8 cellular contexts compared by ENCODE assay signal in genomic region chr5:120655828-120656435, GRCh38.
A peak's percentile ranks its signal among the peaks of the same experiment; 100 is the strongest.
DNase-seq lines count a peak whose midpoint lies in the region; ATAC-seq, FAIRE-seq and TF ChIP-seq lines count a peak whose summit lies in the region.

No MANE protein-coding gene starts in this region.

- ATAC-seq in HG02798 (IDR thresholded peaks at IDR 0.05; ENCODE audit: poor library complexity, unreplicated experiment): peak; percentile 78

- no peak overlapping the region for H2AFZ ChIP-seq in OCI-LY1 (ENCODE audit: low read length)

- peak; percentile 80 for TF ChIP-seq CTCF in A673 (conservative IDR thresholded peaks at IDR 0.05; ENCODE audit: low read depth, low read length)
- peak; percentile 37 for TF ChIP-seq CTCF in OCI-LY1 (IDR thresholded peaks at IDR 0.05; ENCODE audit: low read length)
- peak; percentile 65 for TF ChIP-seq CTCF in fibroblast of the aortic adventitia (IDR thresholded peaks at IDR 0.05; ENCODE audit: insufficient read depth, low read length)

- CTCF ChIA-PET in A673 (lab: Charles Lee): no interaction called here

- intact Hi-C loops in A673 (cut with micrococcal nuclease; ENCODE audit: unreplicated experiment): loop anchor here (2.0 to 5.0 kb wide), 3 partner anchors 147 to 1293 kb away; no protein-coding TSS in a partner anchor

- H3K4me3 ChIP-seq in A673 (ENCODE audit: low read depth, low read length, poor library complexity, severe bottlenecking) (no peak overlapping the region), OCI-LY1 (ENCODE audit: low read depth, low read length, poor library complexity, severe bottlenecking) (no peak overlapping the region), fibroblast of the aortic adventitia (ENCODE audit: low read depth, low read length) (no peak overlapping the region)

- H3K27me3 ChIP-seq in A673 (replicated peaks; ENCODE audit: insufficient read depth, low read depth, low read length, poor library complexity) (no peaks in the 10 kb centered on the region), OCI-LY1 (ENCODE audit: insufficient read depth, low read length) (no peaks in the 10 kb centered on the region)

- no peaks in the 10 kb centered on the region for H3K9me3 ChIP-seq in A673 (ENCODE audit: low read depth, low read length, poor library complexity, severe bottlenecking)
- H3K9me3 ChIP-seq in OCI-LY1 (ENCODE audit: low read length): no peaks in the 10 kb centered on the region

- H3K36me3 ChIP-seq in A673 (ENCODE audit: insufficient read depth, low read length, poor library complexity, severe bottlenecking) (no peaks in the 10 kb centered on the region), OCI-LY1 (ENCODE audit: insufficient read depth, low read length) (no peaks in the 10 kb centered on the region)

- no peaks in the 10 kb centered on the region for H3K79me2 ChIP-seq in OCI-LY1 (ENCODE audit: insufficient read depth, low read length)

- H3K4me2 ChIP-seq in OCI-LY1 (ENCODE audit: low read length): no peak overlapping the region

- POLR2A ChIA-PET in A673 (lab: Charles Lee; ENCODE audit: low non-redundant PET): no interaction called here

- no peak overlapping the region for H3K27ac ChIP-seq in A673 (ENCODE audit: low read depth, low read length, poor library complexity, severe bottlenecking)
- no peak overlapping the region for H3K27ac ChIP-seq in OCI-LY1 (ENCODE audit: low read depth, low read length, poor library complexity, severe bottlenecking)

- no peaks in the 10 kb centered on the region for H3K4me1 ChIP-seq in A673 (ENCODE audit: insufficient read depth, low read length, poor library complexity, severe bottlenecking)
- H3K4me1 ChIP-seq in OCI-LY1 (ENCODE audit: insufficient read depth, low read length, severe bottlenecking): no peaks in the 10 kb centered on the region

- H3F3A ChIP-seq in OCI-LY1 (ENCODE audit: insufficient read depth, low read length): no peaks in the 10 kb centered on the region

- H3K9ac ChIP-seq in OCI-LY1 (ENCODE audit: low read length): no peak overlapping the region

- no peaks in the 10 kb centered on the region for H4K20me1 ChIP-seq in OCI-LY1 (ENCODE audit: insufficient read depth, low read length)

- no TSS peak for BruUV-seq in A673 (replicated peaks; lab: Mats Ljungman, UMichigan)

- no peaks in the 10 kb centered on the region for H3K9me2 ChIP-seq in OCI-LY1 (ENCODE audit: low read depth, low read length)

- no peak for FAIRE-seq in RCC 7860 (lab: Jason Lieb, UNC)

- peak; percentile 60 for DNase-seq in A673 (ENCODE audit: low spot score)
- peak; percentile 49 for DNase-seq in ELR (ENCODE audit: low read depth)
- peak; percentile 35 for DNase-seq in fibroblast of the aortic adventitia (ENCODE audit: low read depth)
- DNase-seq in smooth muscle cell of the brain vasculature (ENCODE audit: low read depth, low spot score): peak; percentile 24
- no peak for DNase-seq in GM19240 (ENCODE audit: insufficient read length, low spot score)
- DNase-seq in RCC 7860 (ENCODE audit: low spot score): no peak

Comparison
In these comparisons a context has a peak if more than half of its experiments do, and no peak if none do; other contexts are left out.
1. DNase-seq: peak in A673 (single experiment), ELR (single experiment), fibroblast of the aortic adventitia (single experiment) and smooth muscle cell of the brain vasculature (single experiment); none in GM19240 (single experiment) and RCC 7860 (single experiment).
2. Peak in every context shown above with its lines, with median percentiles within 50 percentile points of each other: CTCF ChIP-seq.